8 cellular contexts compared by ENCODE assay signal in the genomic region with DNA sequence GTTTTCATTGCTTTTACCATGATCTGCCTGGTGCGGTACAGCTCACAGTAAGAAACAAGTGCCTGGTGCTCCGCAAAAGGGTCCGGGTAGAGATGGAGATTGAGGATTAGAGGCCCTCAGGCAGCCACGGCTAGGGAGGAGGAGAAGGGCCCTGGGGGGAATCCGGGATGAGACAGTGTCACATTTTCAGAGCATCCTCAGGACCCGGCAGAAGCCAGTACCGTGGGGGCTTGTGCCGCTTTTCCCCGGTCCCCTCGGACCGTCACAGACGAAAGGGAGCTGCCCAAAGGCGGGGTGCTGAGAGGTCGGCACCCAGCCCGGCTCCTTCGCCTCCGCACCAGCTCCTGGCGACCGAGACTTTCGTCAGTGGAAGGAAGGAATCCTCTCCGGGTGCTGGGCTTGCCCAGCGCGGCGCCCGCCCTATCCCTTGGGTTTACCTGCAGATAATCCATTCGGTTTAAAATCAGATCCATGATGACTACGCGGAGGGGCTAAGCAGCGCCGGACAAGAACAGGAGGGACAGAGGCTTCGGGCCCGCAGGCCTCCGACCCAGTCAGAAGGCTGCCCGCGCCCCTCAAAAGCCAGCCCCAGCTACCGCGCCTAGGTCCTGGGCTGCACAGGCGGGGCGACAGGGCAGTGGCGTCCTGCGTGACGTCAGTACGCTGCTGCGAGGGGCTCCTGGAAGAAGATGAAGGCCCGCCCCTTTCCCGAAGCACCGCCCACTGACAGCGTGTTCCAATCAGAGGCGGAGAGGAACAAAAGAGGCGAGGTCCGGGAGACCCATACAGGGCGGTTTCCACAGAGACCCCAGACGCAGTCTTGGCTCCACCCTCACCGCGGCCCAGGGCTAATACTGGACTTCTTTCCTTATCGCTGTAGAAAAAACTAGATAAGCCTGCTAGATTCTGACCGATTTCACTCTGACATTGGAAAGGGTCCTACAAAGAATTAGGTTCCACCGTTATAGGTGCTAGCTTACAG. TPM values are rescaled to one million over a fixed set of nuclear protein-coding genes. Genes with fewer than 3 reads are reported as not detected.
DNase-seq lines count a peak whose midpoint lies in the region; ATAC-seq and TF ChIP-seq lines count a peak whose summit lies in the region.

A gene with protein sequence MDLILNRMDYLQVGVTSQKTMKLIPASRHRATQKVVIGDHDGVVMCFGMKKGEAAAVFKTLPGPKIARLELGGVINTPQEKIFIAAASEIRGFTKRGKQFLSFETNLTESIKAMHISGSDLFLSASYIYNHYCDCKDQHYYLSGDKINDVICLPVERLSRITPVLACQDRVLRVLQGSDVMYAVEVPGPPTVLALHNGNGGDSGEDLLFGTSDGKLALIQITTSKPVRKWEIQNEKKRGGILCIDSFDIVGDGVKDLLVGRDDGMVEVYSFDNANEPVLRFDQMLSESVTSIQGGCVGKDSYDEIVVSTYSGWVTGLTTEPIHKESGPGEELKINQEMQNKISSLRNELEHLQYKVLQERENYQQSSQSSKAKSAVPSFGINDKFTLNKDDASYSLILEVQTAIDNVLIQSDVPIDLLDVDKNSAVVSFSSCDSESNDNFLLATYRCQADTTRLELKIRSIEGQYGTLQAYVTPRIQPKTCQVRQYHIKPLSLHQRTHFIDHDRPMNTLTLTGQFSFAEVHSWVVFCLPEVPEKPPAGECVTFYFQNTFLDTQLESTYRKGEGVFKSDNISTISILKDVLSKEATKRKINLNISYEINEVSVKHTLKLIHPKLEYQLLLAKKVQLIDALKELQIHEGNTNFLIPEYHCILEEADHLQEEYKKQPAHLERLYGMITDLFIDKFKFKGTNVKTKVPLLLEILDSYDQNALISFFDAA (minus strand): TSS at position 634 of the 982 bp plus-strand sequence. CDS start 161 bp downstream, at position 473.

- POLR2A ChIA-PET in HEK293 (lab: Yijun Ruan, JAX), result interaction anchor here (0.7 to 1.0 kb wide), 3 partner anchors 21 to 47 kb away, joined by 4 to 5 read pairs (median 4); a partner anchor contains a TSS

- peak within 1 kb of the TSS; percentile 40; the same call in 1 of the 2 replicates for H3K27ac ChIP-seq in HEK293 (ENCODE audit: extremely low read depth, low read depth, low read length)
- H3K27ac ChIP-seq in foreskin keratinocyte, result peak within 1 kb of the TSS; percentile 59
- peak within 1 kb of the TSS; percentile 68 for H3K27ac ChIP-seq in neural progenitor cell

- TF ChIP-seq CTCF in HEK293 (tag by site-specific recombination; IDR thresholded peaks at IDR 0.05) (no peak), foreskin keratinocyte (conservative IDR thresholded peaks at IDR 0.05) (no peak), neural progenitor cell (IDR thresholded peaks at IDR 0.05) (no peak)

- CTCF ChIA-PET in HEK293 (lab: Yijun Ruan, JAX), result no interaction called here

- H3K36me3 ChIP-seq in HEK293 (ENCODE audit: control insufficient read depth in 2 of 2, insufficient read depth in 1 of 2, low read length in 2 of 2) (peaks cover 19 to 25% of the 10 kb centered on the region in 2 experiments), neural progenitor cell (peaks cover 10% of the 10 kb centered on the region)

- H3K36me3 Mint-ChIP-seq in neural progenitor cell, result peaks cover 21% of the 10 kb centered on the region

- peaks cover 16% of the 10 kb centered on the region for H3K9me3 Mint-ChIP-seq in neural progenitor cell

- peaks cover 8% of the 10 kb centered on the region for H3K79me2 ChIP-seq in neural progenitor cell (ENCODE audit: low read depth)

- H3K4me3 Mint-ChIP-seq in neural progenitor cell, result peak within 1 kb of the TSS; percentile 95

- H3K9ac ChIP-seq in neural progenitor cell, result peak within 1 kb of the TSS; percentile 53

- no peaks in the 10 kb centered on the region for H3K27me3 ChIP-seq in foreskin keratinocyte
- peaks cover 35% of the 10 kb centered on the region for H3K27me3 ChIP-seq in neural progenitor cell

- peak within 1 kb of the TSS; percentile 97 for H2AFZ ChIP-seq in neural progenitor cell (replicated peaks)

- H3F3A ChIP-seq in neural progenitor cell (ENCODE audit: low read depth), result peaks cover 12% of the 10 kb centered on the region

- peak; percentile 97 for ATAC-seq in foreskin keratinocyte

- peaks cover 5% of the 10 kb centered on the region for H3K4me1 Mint-ChIP-seq in neural progenitor cell

- H3K4me3 ChIP-seq in HEK293 (ENCODE audit: low read depth, low read length) (peak within 1 kb of the TSS; percentile 80), neural progenitor cell (peak within 1 kb of the TSS; percentile 88)

- H3K27ac Mint-ChIP-seq in neural progenitor cell, result peak within 1 kb of the TSS; percentile 74

- H3K9me3 ChIP-seq in HEK293 (ENCODE audit: control insufficient read depth, insufficient read depth, low read depth, low read length), result no peaks in the 10 kb centered on the region
- H3K9me3 ChIP-seq in neural progenitor cell (ENCODE audit: low read depth), result no peaks in the 10 kb centered on the region

- H4K20me1 ChIP-seq in neural progenitor cell (ENCODE audit: low read depth), result no peaks in the 10 kb centered on the region

- H3K4me1 ChIP-seq in HEK293 (ENCODE audit: control insufficient read depth, insufficient read depth, low read length), result no peaks in the 10 kb centered on the region
- no peaks in the 10 kb centered on the region for H3K4me1 ChIP-seq in foreskin keratinocyte
- peaks cover 6% of the 10 kb centered on the region for H3K4me1 ChIP-seq in neural progenitor cell

- peak; percentile 92 for DNase-seq in GDM1 (lab: John Stamatoyannopoulos, UW)
- DNase-seq in MV-4-11 (lab: John Stamatoyannopoulos, UW), result peak; percentile 95
- peak; percentile 96 for DNase-seq in SK-MEL-5 (ENCODE audit: low read depth, low spot score)
- DNase-seq in activated naive CD4-positive, alpha-beta T cell treated with Interleukin-2 at 50 U/mL for 16 hours, result peak; percentile 97
- peak; percentile 80 to 88 for DNase-seq in foreskin keratinocyte
- DNase-seq in neural progenitor cell (ENCODE audit: low spot score), result peak; percentile 98
- DNase-seq in stromal cell of bone marrow (ENCODE audit: low read depth), result peak; percentile 91

- peak within 1 kb of the TSS; percentile 82 for H3K4me2 ChIP-seq in neural progenitor cell

- no peaks in the 10 kb centered on the region for H3K27me3 Mint-ChIP-seq in neural progenitor cell (ENCODE audit: insufficient read depth, low read depth)

- in situ Hi-C loops in SK-MEL-5 (cut with HindIII; ENCODE audit: low pct_unique_long_range_greater_than_20kb, low sequenced_read_pairs), result no loop called here

TF ChIP-seq in HEK293, 187 proteins besides CTCF, POLR2A, EP300 and RAD21 (continues in another document):
- TF ChIP-seq, protein P1, sequence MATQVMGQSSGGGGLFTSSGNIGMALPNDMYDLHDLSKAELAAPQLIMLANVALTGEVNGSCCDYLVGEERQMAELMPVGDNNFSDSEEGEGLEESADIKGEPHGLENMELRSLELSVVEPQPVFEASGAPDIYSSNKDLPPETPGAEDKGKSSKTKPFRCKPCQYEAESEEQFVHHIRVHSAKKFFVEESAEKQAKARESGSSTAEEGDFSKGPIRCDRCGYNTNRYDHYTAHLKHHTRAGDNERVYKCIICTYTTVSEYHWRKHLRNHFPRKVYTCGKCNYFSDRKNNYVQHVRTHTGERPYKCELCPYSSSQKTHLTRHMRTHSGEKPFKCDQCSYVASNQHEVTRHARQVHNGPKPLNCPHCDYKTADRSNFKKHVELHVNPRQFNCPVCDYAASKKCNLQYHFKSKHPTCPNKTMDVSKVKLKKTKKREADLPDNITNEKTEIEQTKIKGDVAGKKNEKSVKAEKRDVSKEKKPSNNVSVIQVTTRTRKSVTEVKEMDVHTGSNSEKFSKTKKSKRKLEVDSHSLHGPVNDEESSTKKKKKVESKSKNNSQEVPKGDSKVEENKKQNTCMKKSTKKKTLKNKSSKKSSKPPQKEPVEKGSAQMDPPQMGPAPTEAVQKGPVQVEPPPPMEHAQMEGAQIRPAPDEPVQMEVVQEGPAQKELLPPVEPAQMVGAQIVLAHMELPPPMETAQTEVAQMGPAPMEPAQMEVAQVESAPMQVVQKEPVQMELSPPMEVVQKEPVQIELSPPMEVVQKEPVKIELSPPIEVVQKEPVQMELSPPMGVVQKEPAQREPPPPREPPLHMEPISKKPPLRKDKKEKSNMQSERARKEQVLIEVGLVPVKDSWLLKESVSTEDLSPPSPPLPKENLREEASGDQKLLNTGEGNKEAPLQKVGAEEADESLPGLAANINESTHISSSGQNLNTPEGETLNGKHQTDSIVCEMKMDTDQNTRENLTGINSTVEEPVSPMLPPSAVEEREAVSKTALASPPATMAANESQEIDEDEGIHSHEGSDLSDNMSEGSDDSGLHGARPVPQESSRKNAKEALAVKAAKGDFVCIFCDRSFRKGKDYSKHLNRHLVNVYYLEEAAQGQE (tag by site-specific recombination; IDR thresholded peaks at IDR 0.05), result peak; percentile 63; the same call in 1 of the 2 replicates
- TF ChIP-seq ZNF501 (tag by site-specific recombination; IDR thresholded peaks at IDR 0.05) (peak; percentile 41; the same call in 1 of the 2 replicates), ZNF24 (tag by site-specific recombination; IDR thresholded peaks at IDR 0.05) (no peak), ZBTB20 (tag by site-specific recombination; IDR thresholded peaks at IDR 0.05) (peak; percentile 55; the same call in 1 of the 2 replicates), ZSCAN30 (tag by site-specific recombination; IDR thresholded peaks at IDR 0.05) (0 out of 2 replicates have a peak, but pooled peaks have one; percentile 10), ZBTB21 (tag by site-specific recombination; IDR thresholded peaks at IDR 0.05) (peak; percentile 86)
- TF ChIP-seq, protein P2, sequence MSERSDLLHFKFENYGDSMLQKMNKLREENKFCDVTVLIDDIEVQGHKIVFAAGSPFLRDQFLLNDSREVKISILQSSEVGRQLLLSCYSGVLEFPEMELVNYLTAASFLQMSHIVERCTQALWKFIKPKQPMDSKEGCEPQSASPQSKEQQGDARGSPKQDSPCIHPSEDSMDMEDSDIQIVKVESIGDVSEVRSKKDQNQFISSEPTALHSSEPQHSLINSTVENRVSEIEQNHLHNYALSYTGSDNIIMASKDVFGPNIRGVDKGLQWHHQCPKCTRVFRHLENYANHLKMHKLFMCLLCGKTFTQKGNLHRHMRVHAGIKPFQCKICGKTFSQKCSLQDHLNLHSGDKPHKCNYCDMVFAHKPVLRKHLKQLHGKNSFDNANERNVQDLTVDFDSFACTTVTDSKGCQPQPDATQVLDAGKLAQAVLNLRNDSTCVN (tag by site-specific recombination; optimal IDR thresholded peaks at IDR 0.05), result peak; percentile 21

RNA-seq across cellular contexts. Expression of the gene that starts here (rescaled TPM):
- 12.4 and 13.0 TPM in 2 replicates for total RNA-seq in SK-MEL-5 (2014; rRNA removed; shearing (Covaris generic))
- polyA plus RNA-seq in SK-MEL-5 (2015; cell fraction: cytosol; rRNA removed), result 5.5 and 6.4 TPM in 2 replicates
- 11.6 and 11.8 TPM in 2 replicates for polyA plus RNA-seq in SK-MEL-5 (2015; cell fraction: nucleus; rRNA removed)
- total RNA-seq in foreskin keratinocyte, result 28.1 and 29.2 TPM in 2 replicates
- 16.8 and 17.6 TPM in 2 replicates for polyA plus RNA-seq in foreskin keratinocyte
- total RNA-seq in neural progenitor cell (ENCODE audit: low replicate concordance), result 26.8 and 39.7 TPM in 2 replicates

Comparison
In these comparisons a context has a peak if more than half of its experiments do, and no peak if none do; other contexts are left out.
1. Peak in every context shown above with its lines: DNase-seq, ATAC-seq, H3K4me3 ChIP-seq and H3K27ac ChIP-seq.